Comparison of ENCODE assay signal across 25 cellular contexts in the genomic region with DNA sequence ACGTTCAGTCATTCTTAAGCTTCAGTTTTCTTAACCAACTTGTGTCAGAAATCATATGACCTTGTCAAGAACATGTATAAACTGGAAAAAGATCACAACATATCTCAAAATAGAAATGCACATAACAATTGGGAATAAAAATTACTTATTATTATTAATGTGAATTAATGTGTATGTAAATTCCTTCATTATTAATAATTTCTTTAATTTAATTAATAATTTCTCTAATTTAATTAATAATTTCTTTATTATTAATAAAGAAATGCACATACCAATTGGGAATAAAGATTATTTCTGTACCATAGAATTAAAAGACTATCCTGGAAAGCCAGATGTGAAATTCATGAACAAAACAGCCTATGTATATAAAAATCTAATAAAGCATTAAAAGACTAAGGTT.
"Had no signal": no experiment of that assay in that cellular context is flagged by ENCODE, and none has a peak within 500 bp of the region (broad histone marks: within the 10 kb centered on the region; RNA-seq: fewer than 3 reads in every experiment).

No MANE protein-coding gene starts in this region.

- H3K4me1 Mint-ChIP-seq: mesothelial cell of epicardium, naive B cell had no signal

- H3K27me3 ChIP-seq: dorsolateral prefrontal cortex, esophagus squamous epithelium, gastroesophageal sphincter, heart left ventricle, hepatocyte, left lung had no signal

- FAIRE-seq: islet of Langerhans, keratinocyte had no signal

- H3K36me3 Mint-ChIP-seq: mesothelial cell of epicardium, naive B cell had no signal

- H3K4me3 Mint-ChIP-seq: mesothelial cell of epicardium, naive B cell had no signal

- H3K27me3 Mint-ChIP-seq: naive B cell had no signal

- H3K4me1 ChIP-seq: esophagus squamous epithelium, gastroesophageal sphincter, heart left ventricle, left lung, lower lobe of right lung had no signal

- H3K9me3 ChIP-seq: esophagus squamous epithelium, gastroesophageal sphincter had no signal

- H3K27ac Mint-ChIP-seq: mesothelial cell of epicardium, naive B cell had no signal

- ATAC-seq: esophagus mucosa, gastroesophageal sphincter, heart left ventricle, left cardiac atrium, left lung, left ventricle myocardium superior, lower lobe of right lung, mucosa of descending colon had no signal

- DNase-seq: dermis blood vessel endothelial cell; dorsolateral prefrontal cortex; effector CD4-positive, alpha-beta T cell; effector memory CD4-positive, alpha-beta T cell; erythroblast; esophagus squamous epithelium; foreskin fibroblast; foreskin melanocyte; heart left ventricle; hypothalamus; left cardiac atrium; left lung; left ventricle myocardium superior; lower lobe of right lung; mesenchymal stem cell; mucosa of descending colon; naive B cell had no signal

- H3K36me3 ChIP-seq: esophagus squamous epithelium, gastroesophageal sphincter, heart left ventricle, left lung, lower lobe of right lung had no signal

- H3K27ac ChIP-seq: coronary artery, dorsolateral prefrontal cortex, epithelial cell of prostate, esophagus squamous epithelium, gastroesophageal sphincter, heart left ventricle, hepatocyte, left lung, lower lobe of right lung had no signal

- H3K4me3 ChIP-seq: coronary artery, dorsolateral prefrontal cortex, esophagus squamous epithelium, gastroesophageal sphincter, heart left ventricle, hepatocyte, left lung, lower lobe of right lung, mucosa of descending colon had no signal
